ENCODE assay signal across 29 cellular contexts in the genomic region with DNA sequence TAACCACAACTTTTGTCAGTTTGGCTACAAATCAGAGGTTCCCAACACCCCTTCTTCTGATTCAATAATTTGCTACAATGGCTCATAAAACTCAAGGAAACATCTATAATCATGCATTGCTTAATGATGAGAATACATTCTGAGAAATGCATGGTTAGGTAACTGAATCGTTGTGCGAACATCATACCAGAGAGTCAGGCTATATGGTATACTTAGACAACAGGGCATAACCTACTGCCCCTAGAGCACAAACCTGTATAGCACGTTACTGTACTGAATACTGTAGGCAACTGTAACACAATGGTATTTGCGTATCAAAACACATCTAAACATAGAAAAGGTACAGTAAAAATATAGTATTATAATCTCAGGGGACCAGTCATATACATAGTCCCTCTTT. TPM values are rescaled to one million over a fixed set of nuclear protein-coding genes. Genes with fewer than 3 reads are reported as not detected.
DNase-seq lines count a peak whose midpoint lies in the region; ATAC-seq, FAIRE-seq and TF ChIP-seq lines count a peak whose summit lies in the region.
"Had no signal": no experiment of that assay in that cellular context is flagged by ENCODE, and none has a peak within 500 bp of the region (broad histone marks: within the 10 kb centered on the region; RNA-seq: fewer than 3 reads in every experiment).

No MANE protein-coding gene starts in this region.

- intact Hi-C loops in CD4-positive, alpha-beta T cell (cut with DNase I, micrococcal nuclease): no loop called here
- intact Hi-C loops in Panc1 (cut with micrococcal nuclease; ENCODE audit: unreplicated experiment): no loop called here

- CTCF ChIA-PET in CD4-positive, alpha-beta T cell (lab: Charles Lee): no interaction called here
- CTCF ChIA-PET in Panc1 (lab: Charles Lee) (interaction anchor here (0.9 kb wide), 1 partner anchor 17 kb away, joined by 3 read pairs; no protein-coding TSS in a partner anchor), H1 (lab: Charles Lee; ENCODE audit: partially characterized antibody) (interaction anchor here (1.1 to 2.0 kb wide), 2 partner anchors 18 to 24 kb away, joined by 3 to 15 read pairs; no protein-coding TSS in a partner anchor)

- no peak overlapping the region for H3K27ac ChIP-seq in CD4-positive, alpha-beta T cell (ENCODE audit: low read depth, low read length)
- H3K27ac ChIP-seq in Panc1 (ENCODE audit: low read length): no peak overlapping the region
- no peak overlapping the region for H3K27ac ChIP-seq in H1 (ENCODE audit: low read depth, low read length)
- H3K27ac ChIP-seq: BLaER1, GM23248, PC-9, RWPE1 had no signal

- TF ChIP-seq RAD21 in H1 (IDR thresholded peaks at IDR 0.05 in 1 of 2, conservative IDR thresholded peaks at IDR 0.05 in 1 of 2; ENCODE audit: low read depth in 2 of 2, low read length in 2 of 2): no peak

- no peaks in the 10 kb centered on the region for H3K23me2 ChIP-seq in H1 (ENCODE audit: low read depth, low read length)

- H3K23ac ChIP-seq in H1 (ENCODE audit: insufficient read length): no peak overlapping the region

- H3K9me3 Mint-ChIP-seq in CD4-positive, alpha-beta T cell: no peaks in the 10 kb centered on the region
- H3K9me3 Mint-ChIP-seq: CD4-positive, CD25-positive, alpha-beta regulatory T cell; T-cell had no signal

- peaks cover 2% of the 10 kb centered on the region for H3K79me1 ChIP-seq in H1 (ENCODE audit: low read depth, low read length)

- no peak for TF ChIP-seq POLR2A in GM12891 (IDR thresholded peaks at IDR 0.05; ENCODE audit: low read depth, low read length)
- TF ChIP-seq POLR2A in H1 (IDR thresholded peaks at IDR 0.05; ENCODE audit: control extremely low read depth in 1 of 2, low read depth in 2 of 2, low read length in 2 of 2): no peak

- H4K91ac ChIP-seq in H1 (replicated peaks; ENCODE audit: insufficient read length, low read length): no peak overlapping the region

- H3K14ac ChIP-seq in H1 (ENCODE audit: insufficient read length): no peak overlapping the region

- H2BK15ac ChIP-seq in H1 (ENCODE audit: low read length): no peak overlapping the region

- TF ChIP-seq CTCF in CD4-positive, alpha-beta T cell (IDR thresholded peaks at IDR 0.05): no peak
- no peak for TF ChIP-seq CTCF in Panc1 (IDR thresholded peaks at IDR 0.05)
- TF ChIP-seq CTCF in H1 (IDR thresholded peaks at IDR 0.05; ENCODE audit: control extremely low read depth in 1 of 3, insufficient read depth in 1 of 3, low read depth in 1 of 3, low read length in 3 of 3): peak in 1 of 3 experiments; percentile 14; a peak in 1 of 4 replicates

- TF ChIP-seq EP300 in H1 (IDR thresholded peaks at IDR 0.05; ENCODE audit: borderline replicate concordance in 1 of 2, low read depth in 2 of 2, low read length in 2 of 2): no peak

- H2BK12ac ChIP-seq in H1 (ENCODE audit: low read depth, low read length): no peak overlapping the region

- H3K4me3 ChIP-seq in Panc1 (ENCODE audit: low read depth in 2 of 2, low read length in 2 of 2): no peak overlapping the region
- H3K4me3 ChIP-seq in H1 (ENCODE audit: extremely low read depth in 1 of 4, insufficient read depth in 2 of 4, low read depth in 3 of 4, low read length in 4 of 4): no peak overlapping the region
- H3K4me3 ChIP-seq: BLaER1, GM23248, PC-9 had no signal

- POLR2A ChIA-PET in CD4-positive, alpha-beta T cell (lab: Charles Lee): no interaction called here
- POLR2A ChIA-PET in Panc1 (lab: Charles Lee) (no interaction called here), H1 (lab: Charles Lee; ENCODE audit: partially characterized antibody) (interaction anchor here (0.6 kb wide), 1 partner anchor 31 kb away, joined by 3 read pairs; no protein-coding TSS in a partner anchor)

- H3K4me2 ChIP-seq in H1 (ENCODE audit: insufficient read depth in 1 of 2, low read depth in 2 of 2, low read length in 2 of 2): peak overlapping the region in 1 of 2 experiments; percentile 24; a peak in 1 of 4 replicates
- H3K4me2 ChIP-seq: BLaER1, PC-9 had no signal

- H3K36me3 Mint-ChIP-seq in CD4-positive, alpha-beta T cell (ENCODE audit: low read depth): peaks cover 31% of the 10 kb centered on the region

- H3K4me1 Mint-ChIP-seq in CD4-positive, alpha-beta T cell (ENCODE audit: low read depth): peaks cover 53% of the 10 kb centered on the region

- H3K4me1 ChIP-seq in Panc1 (ENCODE audit: control insufficient read depth, insufficient read depth, low read length) (no peaks in the 10 kb centered on the region), H1 (replicated peaks in 1 of 4; ENCODE audit: control insufficient read depth in 3 of 4, insufficient read depth in 4 of 4, low read length in 3 of 4) (peaks cover 1 to 6% (median 3%) of the 10 kb centered on the region in 4 experiments; a peak in 4 of 7 replicates)

- no peak overlapping the region for H3K18ac ChIP-seq in H1 (ENCODE audit: extremely low read depth, low read length)

- no peak for DNase-seq in CD4-positive, alpha-beta T cell
- DNase-seq in GM12891 (ENCODE audit: insufficient read length, low spot score): no peak
- DNase-seq in Panc1 (ENCODE audit: low read depth, low spot score): no peak
- DNase-seq in H1 (ENCODE audit: low read depth in 1 of 2, low spot score in 2 of 2): no peak
- DNase-seq in cerebellar nuclear complex (lab: John Stamatoyannopoulos, UW): no peak
- DNase-seq in dedifferentiated amniotic fluid mesenchymal stem cell (ENCODE audit: extremely low spot score): no peak
- DNase-seq in activated gamma-delta T cell (lab: John Stamatoyannopoulos, UW): no peak
- DNase-seq: CD4-positive, CD25-positive, alpha-beta regulatory T cell; DMS53; GM23248; HCEC 1CT; KBM-7; NCI-H1105 treated with DMSO at 0.1 percent for 48 hours; NCI-H146; NCI-H1930; NCI-H2107; NCI-H446; NCI-H524 treated with DMSO at 0.1 percent for 48 hours; NCI-H774; NK-92 treated with Interleukin-12 subunit alpha and Interleukin-12 subunit beta, amount 100 ng/mL, for 24 hours; PC-9; SHP77; T-cell had no signal

- peaks cover 2 to 7% of the 10 kb centered on the region in 2 experiments for H4K20me1 ChIP-seq in H1 (replicated peaks in 1 of 2; ENCODE audit: control insufficient read depth in 1 of 2, insufficient read depth in 2 of 2, low read length in 2 of 2)

- no peak overlapping the region for H4K8ac ChIP-seq in H1 (ENCODE audit: extremely low read depth, insufficient read depth, low read length)

- WGBS in H1 (ENCODE audit: extremely low coverage in 1 of 2, insufficient coverage in 1 of 2, insufficient read length in 1 of 2, insufficient replicate concordance in 2 of 2, low coverage in 1 of 2, low lambda C conversion rate in 2 of 2, missing lambda C conversion rate in 1 of 2), 2 experiments: 90% methylated on average over 4 of the region's 4 CpGs; no CpG with 5 or more reads in 1 of the 2 experiments

- no peaks in the 10 kb centered on the region for H3K36me3 ChIP-seq in Panc1 (ENCODE audit: control insufficient read depth, insufficient read depth, low read length)
- peaks cover 0 to 11% (median 2%) of the 10 kb centered on the region in 4 experiments; a peak in 3 of 8 replicates for H3K36me3 ChIP-seq in H1 (ENCODE audit: control insufficient read depth in 2 of 4, insufficient read depth in 4 of 4, low read length in 3 of 4)

- no peaks in the 10 kb centered on the region for H3K9me3 ChIP-seq in CD4-positive, alpha-beta T cell (ENCODE audit: control insufficient read depth, low read length)
- no peaks in the 10 kb centered on the region for H3K9me3 ChIP-seq in Panc1 (ENCODE audit: control insufficient read depth, insufficient read depth, low read depth, low read length)
- 0 out of 4 replicates have a peak, but pooled peaks cover 0 to 3% of the 10 kb centered on the region in 2 experiments for H3K9me3 ChIP-seq in H1 (ENCODE audit: insufficient read depth in 2 of 2, low read depth in 1 of 2, low read length in 1 of 2)

- H2BK5ac ChIP-seq in H1 (ENCODE audit: low read depth, low read length): no peak overlapping the region

- no peak overlapping the region for H2BK20ac ChIP-seq in H1 (ENCODE audit: low read length)

- no peak overlapping the region for H2AFZ ChIP-seq in H1 (ENCODE audit: low read length)
- H2AFZ ChIP-seq: GM23248, PC-9 had no signal

- FAIRE-seq in GM12891 (lab: Jason Lieb, UNC) (peak; percentile 57), H1 (lab: Jason Lieb, UNC) (peak; percentile 69)
- FAIRE-seq: A204.1, D721Med, G401.6 had no signal

- no peak overlapping the region for H4K5ac ChIP-seq in H1 (ENCODE audit: insufficient read length, low read depth, low read length)

- H3K4me3 Mint-ChIP-seq in CD4-positive, alpha-beta T cell: no peak overlapping the region
- H3K4me3 Mint-ChIP-seq: CD4-positive, CD25-positive, alpha-beta regulatory T cell; T-cell had no signal

- H2AK5ac ChIP-seq in H1 (ENCODE audit: low read depth, low read length): no peak overlapping the region

- no peak overlapping the region for H2BK120ac ChIP-seq in H1 (replicated peaks; ENCODE audit: low read depth, low read length)

- BruUV-seq in Panc1 (replicated peaks; lab: Mats Ljungman, UMichigan): no TSS peak

- ATAC-seq in CD4-positive, alpha-beta T cell (ENCODE audit: poor library complexity): no peak
- peak; percentile 82 for ATAC-seq in Panc1
- no peak for ATAC-seq in HG03097 (IDR thresholded peaks at IDR 0.05; ENCODE audit: low FRiP score, unreplicated experiment)
- ATAC-seq: T-cell had no signal

- H3K27me3 Mint-ChIP-seq in CD4-positive, alpha-beta T cell: no peaks in the 10 kb centered on the region
- H3K27me3 Mint-ChIP-seq: CD4-positive, CD25-positive, alpha-beta regulatory T cell; T-cell had no signal

- no peaks in the 10 kb centered on the region for H3K27me3 ChIP-seq in CD4-positive, alpha-beta T cell (ENCODE audit: control insufficient read depth, insufficient read depth, low read length)
- H3K27me3 ChIP-seq in Panc1 (ENCODE audit: control insufficient read depth, insufficient read depth, low read length) (no peaks in the 10 kb centered on the region), H1 (replicated peaks in 1 of 4; ENCODE audit: control insufficient read depth in 3 of 4, extremely low read depth in 1 of 4, insufficient read depth in 3 of 4, low read length in 3 of 4) (no peaks in the 10 kb centered on the region)
- H3K27me3 ChIP-seq: BLaER1 had no signal

- H3K4ac ChIP-seq in H1 (replicated peaks; ENCODE audit: insufficient read length, low read depth, low read length): no peak overlapping the region

- in situ Hi-C loops in Panc1 (cut with HindIII; ENCODE audit: low pct_unique_long_range_greater_than_20kb, low sequenced_read_pairs): no loop called here

- H3K56ac ChIP-seq in H1 (replicated peaks; ENCODE audit: insufficient read length, low read depth, low read length): no peak overlapping the region

- H3K79me2 ChIP-seq in H1 (ENCODE audit: control insufficient read depth in 1 of 2, insufficient read depth in 2 of 2, low read length in 2 of 2): peaks cover 4 to 87% of the 10 kb centered on the region in 2 experiments; a peak in 3 of 4 replicates

- no peak overlapping the region for H3K9ac ChIP-seq in H1 (replicated peaks in 1 of 4; ENCODE audit: extremely low read depth in 1 of 4, low read depth in 3 of 4, low read length in 3 of 4)
- H3K9ac ChIP-seq: BLaER1, GM23248 had no signal

- peak overlapping the region; percentile 20 for H3K27ac Mint-ChIP-seq in CD4-positive, alpha-beta T cell
- H3K27ac Mint-ChIP-seq: T-cell had no signal

RNA-seq across cellular contexts. Expression of gene RNF38, which starts 31.0 kb away (rescaled TPM):
- total RNA-seq in CD4-positive, alpha-beta T cell: 100 to 1,000 TPM in 1 of 2 experiments, 10 to 100 TPM in 1; 88.1 to 104 TPM
- 9.6 TPM for polyA plus RNA-seq in GM12891 (2012; ENCODE audit: low read depth, missing spikeins)
- total RNA-seq in Panc1 (2021; ENCODE audit: unreplicated experiment): 78.0 TPM
- polyA plus RNA-seq in Panc1 (2012; ENCODE audit: insufficient read length): 34.0 TPM
- 60.9 and 61.3 TPM in 2 replicates for total RNA-seq in H1 (2021; fragmentation: NEBNext Ultra II Directional; extraction: Animal tissue kit (Norgen Biotek cat#: 25700))
- 40.7 and 54.9 TPM in 2 replicates for polyA plus RNA-seq in H1 (2011; rRNA removed)
- polyA plus RNA-seq in H1 (2011; cell fraction: cytosol; rRNA removed): 28.7 TPM
- polyA plus RNA-seq in H1 (2011; cell fraction: nucleus; rRNA removed): 42.8 TPM
- polyA plus RNA-seq in H1 (2012, experiment 1 of 2): 24.9 to 32.3 TPM (median 29.1 TPM) in 4 replicates
- 3.4 TPM for polyA plus RNA-seq in H1 (2012, experiment 2 of 2)
- 21.2 TPM for polyA plus RNA-seq in H1 (2013, experiment 1 of 2)
- polyA plus RNA-seq in H1 (2013, experiment 2 of 2): 20.7 TPM
- polyA minus RNA-seq in H1 (2011; rRNA and poly(A)+ RNA removed): 155 and 161 TPM in 2 replicates
- polyA minus RNA-seq in H1 (2011; cell fraction: cytosol; rRNA and poly(A)+ RNA removed): 40.3 TPM
- 57.0 TPM for polyA minus RNA-seq in H1 (2011; cell fraction: nucleus; rRNA and poly(A)+ RNA removed)
